ENCODE assay signal across 8 cellular contexts in genomic region chr4:26069218-26069617, GRCh38.
DNase-seq lines count a peak whose midpoint lies in the region; ATAC-seq and TF ChIP-seq lines count a peak whose summit lies in the region.

No MANE protein-coding gene starts in this region.

- TF ChIP-seq POLR2A in sigmoid colon (IDR thresholded peaks at IDR 0.05) = no peak

- WGBS in right cardiac atrium = 53% methylated on average over 4 of the region's 4 CpGs
- 58 to 71% methylated on average over 4 of the region's 4 CpGs for WGBS in sigmoid colon, 2 donors

- TF ChIP-seq CTCF in left ventricle myocardium inferior (IDR thresholded peaks at IDR 0.05; ENCODE audit: borderline replicate concordance) (peak; percentile 12), epithelial cell of esophagus (IDR thresholded peaks at IDR 0.05; ENCODE audit: insufficient read depth, low read depth, low read length, missing control alignments) (peak; percentile 9), sigmoid colon (IDR thresholded peaks at IDR 0.05) (no peak)

- intact Hi-C loops in left ventricle myocardium inferior (cut with micrococcal nuclease) (no loop called here), right cardiac atrium (cut with DNase I) (no loop called here), sigmoid colon (cut with DNase I) (no loop called here)

- DNase-seq in left ventricle myocardium inferior (no peak), right cardiac atrium (no peak), NCI-H69 (lab: John Stamatoyannopoulos, UW) (peak; percentile 66), epithelial cell of esophagus (ENCODE audit: low read depth) (peak; percentile 20), sigmoid colon (no peak), NCI-H2196 (lab: John Stamatoyannopoulos, UW; ENCODE audit: unreplicated experiment) (no peak), NCI-H1105 treated with DMSO at 0.1 percent for 48 hours (lab: John Stamatoyannopoulos, UW) (no peak)

- no peak for TF ChIP-seq EP300 in sigmoid colon (IDR thresholded peaks at IDR 0.05)

- ATAC-seq in right cardiac atrium = no peak
- no peak for ATAC-seq in GM21619 (IDR thresholded peaks at IDR 0.05; ENCODE audit: unreplicated experiment)

- H3K27ac ChIP-seq in left ventricle myocardium inferior (replicated peaks) (no peak overlapping the region), right cardiac atrium (ENCODE audit: low read length) (no peak overlapping the region), sigmoid colon (no peak overlapping the region)

- H3K27me3 ChIP-seq in left ventricle myocardium inferior (ENCODE audit: low read depth) (peaks cover 5% of the 10 kb centered on the region), right cardiac atrium (ENCODE audit: control insufficient read depth, insufficient read depth) (no peaks in the 10 kb centered on the region), sigmoid colon (no peaks in the 10 kb centered on the region)

- H3K4me3 ChIP-seq in left ventricle myocardium inferior = no peak overlapping the region
- H3K4me3 ChIP-seq in right cardiac atrium (ENCODE audit: low read length) = no peak overlapping the region
- H3K4me3 ChIP-seq in epithelial cell of esophagus (ENCODE audit: low read length) = no peak overlapping the region
- H3K4me3 ChIP-seq in sigmoid colon = no peak overlapping the region

- H3K4me1 ChIP-seq in left ventricle myocardium inferior (no peaks in the 10 kb centered on the region), right cardiac atrium (ENCODE audit: control insufficient read depth, insufficient read depth, low read length) (no peaks in the 10 kb centered on the region), sigmoid colon (peaks cover 0 to 6% (median 0%) of the 10 kb centered on the region in 4 donors)

- H3K36me3 ChIP-seq in left ventricle myocardium inferior (no peaks in the 10 kb centered on the region), sigmoid colon (no peaks in the 10 kb centered on the region)

- H3K9me3 ChIP-seq in left ventricle myocardium inferior (replicated peaks) (no peaks in the 10 kb centered on the region), right cardiac atrium (ENCODE audit: control insufficient read depth, low read length) (no peaks in the 10 kb centered on the region), sigmoid colon (no peaks in the 10 kb centered on the region)

Comparison
In these comparisons a context has a peak if more than half of its experiments do, and no peak if none do; other contexts are left out.
1. DNase-seq: peak in NCI-H69 (single experiment) and epithelial cell of esophagus (single experiment); none in left ventricle myocardium inferior (single experiment), right cardiac atrium (0 of 3), sigmoid colon (single experiment), NCI-H2196 (single experiment) and NCI-H1105 treated with DMSO at 0.1 percent for 48 hours (single experiment).
2. CTCF ChIP-seq: peak in left ventricle myocardium inferior (single experiment) and epithelial cell of esophagus (single experiment); none in sigmoid colon (0 of 4).